Comparison of ENCODE assay signal across 9 cellular contexts in the genomic region with DNA sequence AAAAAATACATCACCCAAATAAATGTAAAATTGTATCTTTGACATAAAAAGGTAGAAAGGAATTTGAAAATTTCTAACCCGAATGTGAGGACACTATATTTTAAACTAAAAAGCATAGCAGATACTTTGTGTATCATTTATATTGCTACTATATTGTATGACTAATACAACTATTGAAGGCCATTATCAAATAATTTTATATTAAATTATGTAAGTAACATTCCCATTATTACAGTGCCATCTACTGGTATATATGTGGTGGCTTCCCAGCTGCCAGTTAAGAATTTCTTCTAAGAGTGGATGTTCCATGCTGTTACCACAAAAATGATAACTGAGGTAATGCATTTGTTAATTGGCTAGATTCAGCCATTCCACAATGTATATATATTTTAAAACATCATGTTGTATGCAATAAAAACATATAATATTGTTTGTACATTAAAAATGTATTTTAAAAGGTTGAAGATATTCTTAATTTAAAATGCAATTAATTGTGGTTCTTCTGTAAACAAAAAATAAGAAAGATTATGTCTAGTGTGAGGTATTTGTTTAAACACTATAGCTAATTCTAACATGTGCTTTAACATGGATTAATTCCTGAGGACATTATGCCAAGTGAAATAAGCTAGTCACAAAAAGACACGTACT.
DNase-seq lines count a peak whose midpoint lies in the region; ATAC-seq and TF ChIP-seq lines count a peak whose summit lies in the region.
"Had no signal": no experiment of that assay in that cellular context is flagged by ENCODE, and none has a peak within 500 bp of the region (broad histone marks: within the 10 kb centered on the region; RNA-seq: fewer than 3 reads in every experiment).

No MANE protein-coding gene starts in this region.

- H3K9ac ChIP-seq in MM.1S (ENCODE audit: low read length): no peak overlapping the region

- ATAC-seq in left lobe of liver: peak; percentile 77
- no peak for ATAC-seq in GM19328 (IDR thresholded peaks at IDR 0.05; ENCODE audit: unreplicated experiment)
- ATAC-seq in GM21786 (IDR thresholded peaks at IDR 0.05; ENCODE audit: unreplicated experiment): no peak
- ATAC-seq in GM21381 (IDR thresholded peaks at IDR 0.05; ENCODE audit: unreplicated experiment): no peak

- H3K79me2 ChIP-seq in MM.1S (ENCODE audit: low read length): no peaks in the 10 kb centered on the region

- no peak overlapping the region for H3K27ac ChIP-seq in MM.1S (ENCODE audit: low read length)

- DNase-seq in DMS53 (lab: John Stamatoyannopoulos, UW) (peak; percentile 63), MM.1S (peak; percentile 37), astrocyte of the spinal cord (ENCODE audit: low read depth, low spot score) (peak; percentile 65), left lobe of liver (ENCODE audit: low spot score) (no peak), NCI-H524 treated with DMSO at 0.1 percent for 48 hours (lab: John Stamatoyannopoulos, UW) (no peak)
- DNase-seq: left cardiac atrium had no signal

- no peaks in the 10 kb centered on the region for H3K9me2 ChIP-seq in MM.1S (replicated peaks; ENCODE audit: insufficient read depth, low read length)

- no peak overlapping the region for H3K4me2 ChIP-seq in MM.1S (ENCODE audit: low read depth, low read length)

- no peaks in the 10 kb centered on the region for H4K20me1 ChIP-seq in MM.1S (ENCODE audit: insufficient read depth, low read length)

- TF ChIP-seq CTCF in MM.1S (IDR thresholded peaks at IDR 0.05; ENCODE audit: low read length) (peak; percentile 48), astrocyte of the spinal cord (IDR thresholded peaks at IDR 0.05; ENCODE audit: low read depth, low read length) (peak; percentile 62)

- in situ Hi-C loops in astrocyte of the spinal cord (cut with HindIII; ENCODE audit: low sequenced_read_pairs): no loop called here

- no peaks in the 10 kb centered on the region for H3K36me3 ChIP-seq in MM.1S (replicated peaks; ENCODE audit: insufficient read depth, low read length)

- H3K9me3 ChIP-seq in MM.1S (replicated peaks; ENCODE audit: insufficient read depth, low read length): no peaks in the 10 kb centered on the region

- no peak overlapping the region for H2AFZ ChIP-seq in MM.1S (ENCODE audit: low read length)

- H3K27me3 ChIP-seq in MM.1S (replicated peaks; ENCODE audit: insufficient read depth, low read length): no peaks in the 10 kb centered on the region

- H3F3A ChIP-seq in MM.1S (ENCODE audit: insufficient read depth, low read length): no peaks in the 10 kb centered on the region

- H3K4me3 ChIP-seq in MM.1S (ENCODE audit: low read length) (no peak overlapping the region), astrocyte of the spinal cord (ENCODE audit: low read depth, low read length) (no peak overlapping the region)

- no peaks in the 10 kb centered on the region for H3K4me1 ChIP-seq in MM.1S (ENCODE audit: low read length)

Comparison
In these comparisons a context has a peak if more than half of its experiments do, and no peak if none do; other contexts are left out.
1. DNase-seq: peak in DMS53 (single experiment), MM.1S (single experiment) and astrocyte of the spinal cord (single experiment); none in left lobe of liver (single experiment) and NCI-H524 treated with DMSO at 0.1 percent for 48 hours (single experiment).